ENCODE assay signal across 10 cellular contexts in genomic region chr2:157440404-157441071, GRCh38. TPM values are rescaled to one million over a fixed set of nuclear protein-coding genes. Genes with fewer than 3 reads are reported as not detected.
A peak's percentile ranks its signal among the peaks of the same experiment; 100 is the strongest.
DNase-seq lines count a peak whose midpoint lies in the region; ATAC-seq and TF ChIP-seq lines count a peak whose summit lies in the region.
"Had no signal": no experiment of that assay in that cellular context is flagged by ENCODE, and none has a peak within 500 bp of the region (broad histone marks: within the 10 kb centered on the region; RNA-seq: fewer than 3 reads in every experiment).

No MANE protein-coding gene starts in this region.

- H3K4me1 ChIP-seq in esophagus muscularis mucosa (peaks cover 0 to 3% (median 0%) of the 10 kb centered on the region in 4 donors), thoracic aorta (ENCODE audit: control insufficient read depth in 1 of 2, low read depth in 2 of 2) (peaks cover 2 to 5% of the 10 kb centered on the region in 2 donors)
- H3K4me1 ChIP-seq: gastroesophageal sphincter had no signal

- peaks cover 75% of the 10 kb centered on the region for H3K36me3 Mint-ChIP-seq in activated naive CD4-positive, alpha-beta T cell treated with anti-CD3 and anti-CD28 coated beads, Interleukin-2, amount 10 ng/mL, durations not matched to agents 7 days and 5 days
- no peaks in the 10 kb centered on the region for H3K36me3 Mint-ChIP-seq in mesothelial cell of epicardium

- H3K27ac ChIP-seq in esophagus muscularis mucosa (replicated peaks in 1 of 4) (no peak overlapping the region), thoracic aorta (peak overlapping the region in 1 of 2 donors; percentile 5)

- ATAC-seq in thoracic aorta (ENCODE audit: insufficient number of reproducible peaks, low FRiP score, low read depth) (no peak), GM21367 (IDR thresholded peaks at IDR 0.05; ENCODE audit: unreplicated experiment) (no peak)
- ATAC-seq: gastroesophageal sphincter had no signal

- TF ChIP-seq CTCF in esophagus muscularis mucosa (IDR thresholded peaks at IDR 0.05) (no peak), thoracic aorta (IDR thresholded peaks at IDR 0.05) (no peak), mesothelial cell of epicardium (IDR thresholded peaks at IDR 0.05; ENCODE audit: unreplicated experiment) (no peak)

- H3K27ac Mint-ChIP-seq in activated naive CD4-positive, alpha-beta T cell treated with anti-CD3 and anti-CD28 coated beads, Interleukin-2, amount 10 ng/mL, durations not matched to agents 7 days and 5 days, result peak overlapping the region; percentile 99
- no peak overlapping the region for H3K27ac Mint-ChIP-seq in mesothelial cell of epicardium

- H3K36me3 ChIP-seq in esophagus muscularis mucosa (no peaks in the 10 kb centered on the region), thoracic aorta (no peaks in the 10 kb centered on the region)
- H3K36me3 ChIP-seq: gastroesophageal sphincter had no signal

- H3K27me3 Mint-ChIP-seq in activated naive CD4-positive, alpha-beta T cell treated with anti-CD3 and anti-CD28 coated beads, Interleukin-2, amount 10 ng/mL, durations not matched to agents 7 days and 5 days, result no peaks in the 10 kb centered on the region
- H3K27me3 Mint-ChIP-seq in mesothelial cell of epicardium (ENCODE audit: low read depth), result peaks cover 6% of the 10 kb centered on the region

- CTCF ChIA-PET in activated naive CD4-positive, alpha-beta T cell treated with anti-CD3 and anti-CD28 coated beads, Interleukin-2, amount 10 ng/mL, durations not matched to agents 7 days and 5 days (lab: Charles Lee), result interaction anchor here (0.9 to 2.7 kb wide), 4 partner anchors 13 to 113 kb away, joined by 3 to 9 read pairs (median 4); no protein-coding TSS in a partner anchor

- TF ChIP-seq POLR2A in esophagus muscularis mucosa (IDR thresholded peaks at IDR 0.05; ENCODE audit: low read depth), result no peak

- H3K9me3 Mint-ChIP-seq in activated naive CD4-positive, alpha-beta T cell treated with anti-CD3 and anti-CD28 coated beads, Interleukin-2, amount 10 ng/mL, durations not matched to agents 7 days and 5 days, result no peaks in the 10 kb centered on the region
- no peaks in the 10 kb centered on the region for H3K9me3 Mint-ChIP-seq in mesothelial cell of epicardium

- peak overlapping the region; percentile 97 for H3K4me3 Mint-ChIP-seq in activated naive CD4-positive, alpha-beta T cell treated with anti-CD3 and anti-CD28 coated beads, Interleukin-2, amount 10 ng/mL, durations not matched to agents 7 days and 5 days
- no peak overlapping the region for H3K4me3 Mint-ChIP-seq in mesothelial cell of epicardium

- TF ChIP-seq EP300 in esophagus muscularis mucosa (IDR thresholded peaks at IDR 0.05), result no peak

- H3K27me3 ChIP-seq in esophagus muscularis mucosa (no peaks in the 10 kb centered on the region), thoracic aorta (replicated peaks; ENCODE audit: insufficient read depth) (no peaks in the 10 kb centered on the region)
- H3K27me3 ChIP-seq: gastroesophageal sphincter had no signal

- no peak for DNase-seq in activated naive CD4-positive, alpha-beta T cell treated with anti-CD3 and anti-CD28 coated beads, Interleukin-2, amount 10 ng/mL, durations not matched to agents 7 days and 5 days
- DNase-seq in activated naive CD4-positive, alpha-beta T cell (lab: John Stamatoyannopoulos, UW), result no peak
- DNase-seq in esophagus muscularis mucosa (ENCODE audit: extremely low spot score) (no peak), thoracic aorta (ENCODE audit: low spot score) (no peak), SKM-1 (lab: John Stamatoyannopoulos, UW; ENCODE audit: unreplicated experiment) (no peak), mesothelial cell of epicardium (ENCODE audit: low spot score in 2 of 2, unreplicated experiment in 2 of 2) (no peak)
- DNase-seq: NCI-H1048 had no signal

- intact Hi-C loops in esophagus muscularis mucosa (cut with DNase I), result no loop called here

- H3K4me3 ChIP-seq in esophagus muscularis mucosa, result peak overlapping the region in 3 of 4 donors; percentile 6 to 24 (median 10)
- H3K4me3 ChIP-seq in thoracic aorta, result peak overlapping the region; percentile 66

- no peaks in the 10 kb centered on the region for H3K9me3 ChIP-seq in esophagus muscularis mucosa
- no peaks in the 10 kb centered on the region for H3K9me3 ChIP-seq in thoracic aorta
- H3K9me3 ChIP-seq: gastroesophageal sphincter had no signal

- peaks cover 19% of the 10 kb centered on the region for H3K4me1 Mint-ChIP-seq in activated naive CD4-positive, alpha-beta T cell treated with anti-CD3 and anti-CD28 coated beads, Interleukin-2, amount 10 ng/mL, durations not matched to agents 7 days and 5 days
- H3K4me1 Mint-ChIP-seq in mesothelial cell of epicardium, result peaks cover 7% of the 10 kb centered on the region

- 79% methylated on average over 5 of the region's 5 CpGs for WGBS in esophagus muscularis mucosa

TF ChIP-seq in PFSK-1, 5 proteins besides CTCF, POLR2A, EP300 and RAD21:
- TF ChIP-seq TAF1 (IDR thresholded peaks at IDR 0.05; ENCODE audit: borderline replicate concordance, insufficient read depth, low read length) (0 out of 2 replicates have a peak, but pooled peaks have one; percentile 31), REST (IDR thresholded peaks at IDR 0.05; ENCODE audit: insufficient read depth in 1 of 2, low read depth in 2 of 2, low read length in 2 of 2) (no peak)

RNA-seq across cellular contexts. Expression of gene CYTIP, which starts 3.4 kb away (rescaled TPM):
- polyA plus RNA-seq in PFSK-1 (2012; ENCODE audit: insufficient read length, low read depth), result 37.6 TPM
- total RNA-seq in esophagus muscularis mucosa, result 10 to 100 TPM in 1 of 4 donors, 1 to 10 TPM in 3; 2.6 to 14.1 (median 3.4) TPM
- 10 to 100 TPM in 1 of 2 donors, 1 to 10 TPM in 1; 4.5 to 21.2 TPM for total RNA-seq in thoracic aorta
- total RNA-seq in mesothelial cell of epicardium, result 0.38 TPM in 1 of 3 replicates, not detected in the others
